1 cellular context compared by ENCODE assay signal in the genomic region with DNA sequence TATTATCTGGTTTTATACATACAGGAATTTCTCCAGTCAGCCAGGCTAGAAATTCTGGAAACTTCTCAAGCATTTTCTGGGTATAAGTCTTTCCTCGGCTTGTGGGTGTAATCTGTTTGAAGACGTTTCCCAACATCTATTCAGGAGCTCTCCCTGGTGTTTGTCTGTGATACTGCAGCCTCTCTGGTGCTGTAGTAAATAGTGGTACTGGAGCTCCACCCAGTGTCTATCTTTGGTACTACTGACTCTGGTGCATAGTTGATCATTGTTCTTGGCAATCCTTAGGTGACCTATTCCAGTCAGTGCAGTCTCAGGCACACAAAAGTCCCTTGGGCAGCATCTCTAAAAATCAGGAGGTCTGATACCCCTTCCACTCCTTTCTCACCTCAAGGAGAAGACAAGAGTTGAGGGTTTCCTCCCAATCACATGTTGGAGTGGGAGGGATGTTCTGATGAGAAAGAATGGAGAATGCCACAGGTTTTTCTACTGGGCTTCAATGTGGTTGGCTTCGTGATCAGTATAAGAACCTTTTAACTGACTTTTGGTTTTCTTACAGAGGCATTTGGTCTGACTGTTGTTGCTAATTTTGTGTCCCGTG.
TF ChIP-seq lines count a peak whose summit lies in the region.

No MANE protein-coding gene starts in this region.

TF ChIP-seq in HepG2, 621 proteins besides CTCF, POLR2A, EP300 and RAD21 (continued from another document and continues in another):
- TF ChIP-seq, protein P1, sequence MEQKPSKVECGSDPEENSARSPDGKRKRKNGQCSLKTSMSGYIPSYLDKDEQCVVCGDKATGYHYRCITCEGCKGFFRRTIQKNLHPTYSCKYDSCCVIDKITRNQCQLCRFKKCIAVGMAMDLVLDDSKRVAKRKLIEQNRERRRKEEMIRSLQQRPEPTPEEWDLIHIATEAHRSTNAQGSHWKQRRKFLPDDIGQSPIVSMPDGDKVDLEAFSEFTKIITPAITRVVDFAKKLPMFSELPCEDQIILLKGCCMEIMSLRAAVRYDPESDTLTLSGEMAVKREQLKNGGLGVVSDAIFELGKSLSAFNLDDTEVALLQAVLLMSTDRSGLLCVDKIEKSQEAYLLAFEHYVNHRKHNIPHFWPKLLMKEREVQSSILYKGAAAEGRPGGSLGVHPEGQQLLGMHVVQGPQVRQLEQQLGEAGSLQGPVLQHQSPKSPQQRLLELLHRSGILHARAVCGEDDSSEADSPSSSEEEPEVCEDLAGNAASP (CRISPR knock-in tag; IDR thresholded peaks at IDR 0.05; ENCODE audit: borderline replicate concordance) = peak; percentile 79; the same call in 1 of the 2 replicates
- TF ChIP-seq FOXO1 (CRISPR knock-in tag; IDR thresholded peaks at IDR 0.05) (0 out of 2 replicates have a peak, but pooled peaks have one; percentile 35), IRF2 (CRISPR knock-in tag; IDR thresholded peaks at IDR 0.05) (peak; percentile 65; the same call in 1 of the 2 replicates), FOXA3 (CRISPR knock-in tag; IDR thresholded peaks at IDR 0.05) (peak; percentile 29; the same call in 1 of the 2 replicates), ZNF777 (CRISPR knock-in tag; IDR thresholded peaks at IDR 0.05) (no peak), ETV5 (CRISPR knock-in tag; IDR thresholded peaks at IDR 0.05; ENCODE audit: borderline replicate concordance) (no peak), ERF (CRISPR knock-in tag; IDR thresholded peaks at IDR 0.05) (peak; percentile 61; the same call in 1 of the 2 replicates), CEBPB (IDR thresholded peaks at IDR 0.05; ENCODE audit: borderline replicate concordance, low read depth, low read length) (peak; percentile 46; the same call in 1 of the 2 replicates), MIER2 (CRISPR knock-in tag; IDR thresholded peaks at IDR 0.05) (peak; percentile 57; the same call in 1 of the 2 replicates), ZNF781 (CRISPR knock-in tag; IDR thresholded peaks at IDR 0.05; ENCODE audit: borderline replicate concordance, not compliant biosample characterization) (peak; percentile 43), ZMYM4 (CRISPR knock-in tag; IDR thresholded peaks at IDR 0.05) (peak; percentile 68), PPARG (CRISPR knock-in tag; conservative IDR thresholded peaks at IDR 0.05) (0 out of 2 replicates have a peak, but pooled peaks have one; percentile 24), ZNF331 (CRISPR knock-in tag; IDR thresholded peaks at IDR 0.05) (0 out of 2 replicates have a peak, but pooled peaks have one; percentile 37), POGZ (CRISPR knock-in tag; IDR thresholded peaks at IDR 0.05) (0 out of 2 replicates have a peak, but pooled peaks have one; percentile 20), XRCC5 (optimal IDR thresholded peaks at IDR 0.05; ENCODE audit: low read length) (peak; percentile 19), MED1 (CRISPR knock-in tag; IDR thresholded peaks at IDR 0.05) (0 out of 2 replicates have a peak, but pooled peaks have one; percentile 36), CEBPG (CRISPR knock-in tag; IDR thresholded peaks at IDR 0.05) (peak; percentile 42; the same call in 1 of the 2 replicates), SALL1 (CRISPR knock-in tag; IDR thresholded peaks at IDR 0.05) (0 out of 2 replicates have a peak, but pooled peaks have one; percentile 11), SOX6 (IDR thresholded peaks at IDR 0.05) (no peak), SOX6 (CRISPR knock-in tag; IDR thresholded peaks at IDR 0.05) (peak; percentile 39), MIXL1 (CRISPR knock-in tag; IDR thresholded peaks at IDR 0.05) (peak; percentile 68; the same call in 1 of the 2 replicates), ZNF30 (CRISPR knock-in tag; IDR thresholded peaks at IDR 0.05) (no peak), RXRB (CRISPR knock-in tag; IDR thresholded peaks at IDR 0.05; ENCODE audit: borderline replicate concordance) (peak; percentile 80), TARDBP (CRISPR knock-in tag; IDR thresholded peaks at IDR 0.05) (peak; percentile 47; the same call in 1 of the 2 replicates), ZNF296 (CRISPR knock-in tag; conservative IDR thresholded peaks at IDR 0.05) (no peak), GATAD2A (CRISPR knock-in tag; IDR thresholded peaks at IDR 0.05) (peak; percentile 40; the same call in 1 of the 2 replicates), NR2F6 (IDR thresholded peaks at IDR 0.05) (no peak), NR2F6 (CRISPR knock-in tag; IDR thresholded peaks at IDR 0.05) (0 out of 2 replicates have a peak, but pooled peaks have one; percentile 16), FOXK1 (CRISPR knock-in tag; IDR thresholded peaks at IDR 0.05; ENCODE audit: borderline replicate concordance, low read depth) (peak; percentile 50; the same call in 1 of the 2 replicates), ZNF124 (CRISPR knock-in tag; IDR thresholded peaks at IDR 0.05) (0 out of 2 replicates have a peak, but pooled peaks have one; percentile 41), GATAD1 (CRISPR knock-in tag; IDR thresholded peaks at IDR 0.05) (0 out of 2 replicates have a peak, but pooled peaks have one; percentile 25), ZNF614 (CRISPR knock-in tag; IDR thresholded peaks at IDR 0.05; ENCODE audit: borderline replicate concordance) (peak; percentile 30; the same call in 1 of the 2 replicates), CBFB (CRISPR knock-in tag; IDR thresholded peaks at IDR 0.05) (no peak), KDM5B (CRISPR knock-in tag; IDR thresholded peaks at IDR 0.05; ENCODE audit: borderline replicate concordance) (no peak), TEAD3 (CRISPR knock-in tag; optimal IDR thresholded peaks at IDR 0.05; ENCODE audit: borderline replicate concordance) (peak; percentile 17), SMC3 (IDR thresholded peaks at IDR 0.05; ENCODE audit: low read length) (peak; percentile 100), HCFC1 (IDR thresholded peaks at IDR 0.05; ENCODE audit: low read depth, low read length) (no peak)
- TF ChIP-seq, protein P2, sequence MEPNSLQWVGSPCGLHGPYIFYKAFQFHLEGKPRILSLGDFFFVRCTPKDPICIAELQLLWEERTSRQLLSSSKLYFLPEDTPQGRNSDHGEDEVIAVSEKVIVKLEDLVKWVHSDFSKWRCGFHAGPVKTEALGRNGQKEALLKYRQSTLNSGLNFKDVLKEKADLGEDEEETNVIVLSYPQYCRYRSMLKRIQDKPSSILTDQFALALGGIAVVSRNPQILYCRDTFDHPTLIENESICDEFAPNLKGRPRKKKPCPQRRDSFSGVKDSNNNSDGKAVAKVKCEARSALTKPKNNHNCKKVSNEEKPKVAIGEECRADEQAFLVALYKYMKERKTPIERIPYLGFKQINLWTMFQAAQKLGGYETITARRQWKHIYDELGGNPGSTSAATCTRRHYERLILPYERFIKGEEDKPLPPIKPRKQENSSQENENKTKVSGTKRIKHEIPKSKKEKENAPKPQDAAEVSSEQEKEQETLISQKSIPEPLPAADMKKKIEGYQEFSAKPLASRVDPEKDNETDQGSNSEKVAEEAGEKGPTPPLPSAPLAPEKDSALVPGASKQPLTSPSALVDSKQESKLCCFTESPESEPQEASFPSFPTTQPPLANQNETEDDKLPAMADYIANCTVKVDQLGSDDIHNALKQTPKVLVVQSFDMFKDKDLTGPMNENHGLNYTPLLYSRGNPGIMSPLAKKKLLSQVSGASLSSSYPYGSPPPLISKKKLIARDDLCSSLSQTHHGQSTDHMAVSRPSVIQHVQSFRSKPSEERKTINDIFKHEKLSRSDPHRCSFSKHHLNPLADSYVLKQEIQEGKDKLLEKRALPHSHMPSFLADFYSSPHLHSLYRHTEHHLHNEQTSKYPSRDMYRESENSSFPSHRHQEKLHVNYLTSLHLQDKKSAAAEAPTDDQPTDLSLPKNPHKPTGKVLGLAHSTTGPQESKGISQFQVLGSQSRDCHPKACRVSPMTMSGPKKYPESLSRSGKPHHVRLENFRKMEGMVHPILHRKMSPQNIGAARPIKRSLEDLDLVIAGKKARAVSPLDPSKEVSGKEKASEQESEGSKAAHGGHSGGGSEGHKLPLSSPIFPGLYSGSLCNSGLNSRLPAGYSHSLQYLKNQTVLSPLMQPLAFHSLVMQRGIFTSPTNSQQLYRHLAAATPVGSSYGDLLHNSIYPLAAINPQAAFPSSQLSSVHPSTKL (CRISPR knock-in tag; IDR thresholded peaks at IDR 0.05) = peak; percentile 48
- TF ChIP-seq, protein P3, sequence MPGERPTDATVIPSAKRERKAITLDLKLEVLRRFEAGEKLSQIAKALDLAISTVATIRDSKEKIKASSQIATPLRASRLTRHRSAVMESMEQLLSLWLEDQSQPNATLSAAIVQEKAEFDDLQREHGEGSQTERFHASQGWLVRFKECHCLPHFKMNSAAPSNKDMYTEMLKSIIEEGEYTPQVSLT (CRISPR knock-in tag; IDR thresholded peaks at IDR 0.05; ENCODE audit: borderline replicate concordance, low read depth) = no peak
- TF ChIP-seq, protein P4, sequence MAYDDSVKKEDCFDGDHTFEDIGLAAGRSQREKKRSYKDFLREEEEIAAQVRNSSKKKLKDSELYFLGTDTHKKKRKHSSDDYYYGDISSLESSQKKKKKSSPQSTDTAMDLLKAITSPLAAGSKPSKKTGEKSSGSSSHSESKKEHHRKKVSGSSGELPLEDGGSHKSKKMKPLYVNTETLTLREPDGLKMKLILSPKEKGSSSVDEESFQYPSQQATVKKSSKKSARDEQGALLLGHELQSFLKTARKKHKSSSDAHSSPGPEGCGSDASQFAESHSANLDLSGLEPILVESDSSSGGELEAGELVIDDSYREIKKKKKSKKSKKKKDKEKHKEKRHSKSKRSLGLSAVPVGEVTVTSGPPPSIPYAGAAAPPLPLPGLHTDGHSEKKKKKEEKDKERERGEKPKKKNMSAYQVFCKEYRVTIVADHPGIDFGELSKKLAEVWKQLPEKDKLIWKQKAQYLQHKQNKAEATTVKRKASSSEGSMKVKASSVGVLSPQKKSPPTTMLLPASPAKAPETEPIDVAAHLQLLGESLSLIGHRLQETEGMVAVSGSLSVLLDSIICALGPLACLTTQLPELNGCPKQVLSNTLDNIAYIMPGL (CRISPR knock-in tag; IDR thresholded peaks at IDR 0.05; ENCODE audit: borderline replicate concordance in 1 of 2, low read depth in 1 of 2) = peak in 1 of 2 experiments; percentile 35; a peak in 1 of 4 replicates
- TF ChIP-seq, protein P5, sequence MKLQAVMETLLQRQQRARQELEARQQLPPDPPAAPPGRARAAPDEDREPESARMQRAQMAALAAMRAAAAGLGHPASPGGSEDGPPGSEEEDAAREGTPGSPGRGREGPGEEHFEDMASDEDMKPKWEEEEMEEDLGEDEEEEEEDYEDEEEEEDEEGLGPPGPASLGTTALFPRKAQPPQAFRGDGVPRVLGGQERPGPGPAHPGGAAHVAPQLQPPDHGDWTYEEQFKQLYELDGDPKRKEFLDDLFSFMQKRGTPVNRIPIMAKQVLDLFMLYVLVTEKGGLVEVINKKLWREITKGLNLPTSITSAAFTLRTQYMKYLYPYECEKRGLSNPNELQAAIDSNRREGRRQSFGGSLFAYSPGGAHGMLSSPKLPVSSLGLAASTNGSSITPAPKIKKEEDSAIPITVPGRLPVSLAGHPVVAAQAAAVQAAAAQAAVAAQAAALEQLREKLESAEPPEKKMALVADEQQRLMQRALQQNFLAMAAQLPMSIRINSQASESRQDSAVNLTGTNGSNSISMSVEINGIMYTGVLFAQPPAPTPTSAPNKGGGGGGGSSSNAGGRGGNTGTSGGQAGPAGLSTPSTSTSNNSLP (IDR thresholded peaks at IDR 0.05; ENCODE audit: low read depth, low read length) = 0 out of 2 replicates have a peak, but pooled peaks have one; percentile 17
- TF ChIP-seq, protein P6, sequence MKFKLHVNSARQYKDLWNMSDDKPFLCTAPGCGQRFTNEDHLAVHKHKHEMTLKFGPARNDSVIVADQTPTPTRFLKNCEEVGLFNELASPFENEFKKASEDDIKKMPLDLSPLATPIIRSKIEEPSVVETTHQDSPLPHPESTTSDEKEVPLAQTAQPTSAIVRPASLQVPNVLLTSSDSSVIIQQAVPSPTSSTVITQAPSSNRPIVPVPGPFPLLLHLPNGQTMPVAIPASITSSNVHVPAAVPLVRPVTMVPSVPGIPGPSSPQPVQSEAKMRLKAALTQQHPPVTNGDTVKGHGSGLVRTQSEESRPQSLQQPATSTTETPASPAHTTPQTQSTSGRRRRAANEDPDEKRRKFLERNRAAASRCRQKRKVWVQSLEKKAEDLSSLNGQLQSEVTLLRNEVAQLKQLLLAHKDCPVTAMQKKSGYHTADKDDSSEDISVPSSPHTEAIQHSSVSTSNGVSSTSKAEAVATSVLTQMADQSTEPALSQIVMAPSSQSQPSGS (CRISPR knock-in tag; IDR thresholded peaks at IDR 0.05) = peak; percentile 36; the same call in 1 of the 2 replicates
- TF ChIP-seq, protein P7, sequence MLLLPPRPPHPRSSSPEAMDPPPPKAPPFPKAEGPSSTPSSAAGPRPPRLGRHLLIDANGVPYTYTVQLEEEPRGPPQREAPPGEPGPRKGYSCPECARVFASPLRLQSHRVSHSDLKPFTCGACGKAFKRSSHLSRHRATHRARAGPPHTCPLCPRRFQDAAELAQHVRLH (CRISPR knock-in tag; IDR thresholded peaks at IDR 0.05; ENCODE audit: borderline replicate concordance, low read depth) = 0 out of 2 replicates have a peak, but pooled peaks have one; percentile 34
- TF ChIP-seq, protein P8, sequence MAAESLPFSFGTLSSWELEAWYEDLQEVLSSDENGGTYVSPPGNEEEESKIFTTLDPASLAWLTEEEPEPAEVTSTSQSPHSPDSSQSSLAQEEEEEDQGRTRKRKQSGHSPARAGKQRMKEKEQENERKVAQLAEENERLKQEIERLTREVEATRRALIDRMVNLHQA (CRISPR knock-in tag; IDR thresholded peaks at IDR 0.05) = no peak
- TF ChIP-seq, protein P9, sequence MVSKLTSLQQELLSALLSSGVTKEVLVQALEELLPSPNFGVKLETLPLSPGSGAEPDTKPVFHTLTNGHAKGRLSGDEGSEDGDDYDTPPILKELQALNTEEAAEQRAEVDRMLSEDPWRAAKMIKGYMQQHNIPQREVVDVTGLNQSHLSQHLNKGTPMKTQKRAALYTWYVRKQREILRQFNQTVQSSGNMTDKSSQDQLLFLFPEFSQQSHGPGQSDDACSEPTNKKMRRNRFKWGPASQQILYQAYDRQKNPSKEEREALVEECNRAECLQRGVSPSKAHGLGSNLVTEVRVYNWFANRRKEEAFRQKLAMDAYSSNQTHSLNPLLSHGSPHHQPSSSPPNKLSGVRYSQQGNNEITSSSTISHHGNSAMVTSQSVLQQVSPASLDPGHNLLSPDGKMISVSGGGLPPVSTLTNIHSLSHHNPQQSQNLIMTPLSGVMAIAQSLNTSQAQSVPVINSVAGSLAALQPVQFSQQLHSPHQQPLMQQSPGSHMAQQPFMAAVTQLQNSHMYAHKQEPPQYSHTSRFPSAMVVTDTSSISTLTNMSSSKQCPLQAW (CRISPR knock-in tag; IDR thresholded peaks at IDR 0.05) = 0 out of 2 replicates have a peak, but pooled peaks have one; percentile 40
